8 cellular contexts compared by ENCODE assay signal in genomic region chr4:73255847-73256246, GRCh38. TPM values are rescaled to one million over a fixed set of nuclear protein-coding genes. Genes with fewer than 3 reads are reported as not detected.
DNase-seq lines count a peak whose midpoint lies in the region; FAIRE-seq and TF ChIP-seq lines count a peak whose summit lies in the region.
"Not testable (repeated sequence)": the region's sequence is repeated elsewhere in the genome, so short reads cannot be mapped to it uniquely, and the experiment has no call there.

No MANE protein-coding gene starts in this region.

- peaks cover 16% of the 10 kb centered on the region; the same call in 1 of the 2 replicates for H3K36me3 ChIP-seq in Loucy (ENCODE audit: insufficient read depth, low read length)
- peaks cover 15% of the 10 kb centered on the region for H3K36me3 ChIP-seq in adipocyte (ENCODE audit: control insufficient read depth, insufficient read depth, low read length, severe bottlenecking)
- H3K36me3 ChIP-seq in endothelial cell of umbilical vein (ENCODE audit: control insufficient read depth in 2 of 2, extremely low read depth in 1 of 2, insufficient read depth in 2 of 2, low read length in 2 of 2), result peaks cover 0 to 10% of the 10 kb centered on the region in 2 experiments
- not testable (repeated sequence) for H3K36me3 ChIP-seq in keratinocyte (ENCODE audit: control insufficient read depth in 2 of 2, extremely low read depth in 1 of 2, insufficient read depth in 2 of 2, low read length in 2 of 2); suprapubic skin
- H3K36me3 ChIP-seq in neuron (ENCODE audit: insufficient read depth, low read length), result peaks cover 31% of the 10 kb centered on the region

- not testable (repeated sequence) for H3K9me3 ChIP-seq in Loucy (ENCODE audit: insufficient read depth, low read depth, low read length); adipocyte (ENCODE audit: control insufficient read depth, low read length); endothelial cell of umbilical vein (replicated peaks; ENCODE audit: control insufficient read depth, insufficient read depth, low read length); keratinocyte (ENCODE audit: control insufficient read depth, low read depth, low read length); neuron (ENCODE audit: low read length); suprapubic skin

- not testable (repeated sequence) for H3K4me1 Mint-ChIP-seq in Calu3 (ENCODE audit: low read depth, unreplicated experiment)
- peaks cover 46% of the 10 kb centered on the region for H3K4me1 Mint-ChIP-seq in activated CD4-positive, alpha-beta T cell treated with anti-CD3 and anti-CD28 coated beads, Interleukin-2, amount 10 ng/mL, durations not matched to agents 24 days and 14 days

- peaks cover 69% of the 10 kb centered on the region for H3K4me1 ChIP-seq in Loucy (ENCODE audit: insufficient read depth, low read length, poor library complexity, severe bottlenecking)
- peaks cover 61% of the 10 kb centered on the region for H3K4me1 ChIP-seq in adipocyte (ENCODE audit: control insufficient read depth, insufficient read depth, low read length)
- H3K4me1 ChIP-seq in endothelial cell of umbilical vein (ENCODE audit: control insufficient read depth, extremely low read depth, insufficient read depth, low read length), result peaks cover 19% of the 10 kb centered on the region
- H3K4me1 ChIP-seq in keratinocyte (ENCODE audit: control insufficient read depth, extremely low read depth, insufficient read depth, low read length), result peaks cover 17% of the 10 kb centered on the region
- peaks cover 22% of the 10 kb centered on the region for H3K4me1 ChIP-seq in neuron (ENCODE audit: insufficient read depth, low read length)
- peaks cover 68% of the 10 kb centered on the region for H3K4me1 ChIP-seq in suprapubic skin

- dilution Hi-C loops in endothelial cell of umbilical vein (cut with MboI; ENCODE audit: extremely low pct_ligation_motif_present, low sequenced_read_pairs); keratinocyte (cut with MboI; ENCODE audit: extremely low pct_ligation_motif_present, low sequenced_read_pairs): not testable (repeated sequence)

- H3K79me2 ChIP-seq in Loucy (ENCODE audit: insufficient read depth, low read length) (peaks cover 92% of the 10 kb centered on the region), endothelial cell of umbilical vein (ENCODE audit: control insufficient read depth, insufficient read depth, low read length) (peaks cover 91% of the 10 kb centered on the region), keratinocyte (ENCODE audit: control insufficient read depth, insufficient read depth, low read length) (peaks cover 85% of the 10 kb centered on the region)

- not testable (repeated sequence) for H3K9me1 ChIP-seq in endothelial cell of umbilical vein (replicated peaks; ENCODE audit: control insufficient read depth, extremely low read depth, insufficient read depth, low read length); keratinocyte (ENCODE audit: control insufficient read depth, extremely low read depth, insufficient read depth, low read length)

- not testable (repeated sequence) for TF ChIP-seq EP300 in suprapubic skin (IDR thresholded peaks at IDR 0.05)

- H3K27me3 ChIP-seq in Loucy (ENCODE audit: insufficient read depth, low read length, poor library complexity, severe bottlenecking); adipocyte (replicated peaks; ENCODE audit: control insufficient read depth, insufficient read depth, low read length); endothelial cell of umbilical vein (ENCODE audit: control insufficient read depth in 2 of 2, insufficient read depth in 2 of 2, low read length in 2 of 2); keratinocyte (ENCODE audit: control insufficient read depth, extremely low read depth, insufficient read depth, low read length); neuron (ENCODE audit: insufficient read depth, low read length); suprapubic skin: not testable (repeated sequence)

- POLR2A ChIA-PET in endothelial cell of umbilical vein (lab: Charles Lee), result not testable (repeated sequence)

- H3K27ac ChIP-seq in endothelial cell of umbilical vein (ENCODE audit: insufficient read depth, low read depth, low read length); suprapubic skin: not testable (repeated sequence)
- H3K27ac ChIP-seq in keratinocyte (ENCODE audit: control insufficient read depth, insufficient read depth, low read length), result peak overlapping the region; percentile 29

- not testable (repeated sequence) for H3F3A ChIP-seq in Loucy (ENCODE audit: low read depth)

- intact Hi-C loops in Calu3 (cut with micrococcal nuclease; ENCODE audit: unreplicated experiment), result loop anchor here (5.0 kb wide), 1 partner anchor 124 kb away; no protein-coding TSS in a partner anchor
- intact Hi-C loops in activated CD4-positive, alpha-beta T cell treated with anti-CD3 and anti-CD28 coated beads, Interleukin-2, amount 10 ng/mL, durations not matched to agents 24 days and 14 days (cut with micrococcal nuclease), result loop anchor here (5.0 kb wide), 2 partner anchors 234 to 554 kb away; no protein-coding TSS in a partner anchor
- intact Hi-C loops in endothelial cell of umbilical vein (cut with micrococcal nuclease), result loop anchor here (2.0 to 5.0 kb wide), 2 partner anchors 113 to 861 kb away; no protein-coding TSS in a partner anchor

- FAIRE-seq in endothelial cell of umbilical vein (lab: Jason Lieb, UNC); keratinocyte (lab: Jason Lieb, UNC): not testable (repeated sequence)

- H2AFZ ChIP-seq in Loucy (ENCODE audit: low read length); endothelial cell of umbilical vein (ENCODE audit: low read depth, low read length); keratinocyte (ENCODE audit: control insufficient read depth, low read length); neuron (ENCODE audit: low read depth, low read length): not testable (repeated sequence)

- peak overlapping the region; percentile 94 for H3K4me3 ChIP-seq in Loucy (ENCODE audit: low read length, poor library complexity, severe bottlenecking)
- peak overlapping the region; percentile 88 for H3K4me3 ChIP-seq in adipocyte (ENCODE audit: low read length)
- H3K4me3 ChIP-seq in endothelial cell of umbilical vein (replicated peaks in 1 of 3; ENCODE audit: insufficient read depth in 1 of 3, low read depth in 1 of 3, low read length in 3 of 3), result peak overlapping the region in 1 of 3 experiments; percentile 91
- peak overlapping the region in 2 of 3 experiments; percentile 60 to 90 for H3K4me3 ChIP-seq in keratinocyte (ENCODE audit: control insufficient read depth in 2 of 3, extremely low read depth in 1 of 3, insufficient read depth in 2 of 3, low read depth in 1 of 3, low read length in 3 of 3)
- peak overlapping the region; percentile 93 for H3K4me3 ChIP-seq in neuron (ENCODE audit: low read length)
- peak overlapping the region; percentile 80 for H3K4me3 ChIP-seq in suprapubic skin

- H3K9me3 Mint-ChIP-seq in Calu3 (ENCODE audit: low read depth, unreplicated experiment); activated CD4-positive, alpha-beta T cell treated with anti-CD3 and anti-CD28 coated beads, Interleukin-2, amount 10 ng/mL, durations not matched to agents 24 days and 14 days: not testable (repeated sequence)

- peak overlapping the region; percentile 97 for H3K4me3 Mint-ChIP-seq in Calu3 (ENCODE audit: low read depth, unreplicated experiment)
- H3K4me3 Mint-ChIP-seq in activated CD4-positive, alpha-beta T cell treated with anti-CD3 and anti-CD28 coated beads, Interleukin-2, amount 10 ng/mL, durations not matched to agents 24 days and 14 days, result peak overlapping the region; percentile 36

- not testable (repeated sequence) for TF ChIP-seq CTCF in Calu3 (IDR thresholded peaks at IDR 0.05; ENCODE audit: unreplicated experiment); Loucy (conservative IDR thresholded peaks at IDR 0.05; ENCODE audit: low read length); endothelial cell of umbilical vein (IDR thresholded peaks at IDR 0.05; ENCODE audit: extremely low read depth in 1 of 2, insufficient read depth in 1 of 2, low read depth in 1 of 2, low read length in 2 of 2); keratinocyte (optimal IDR thresholded peaks at IDR 0.05 in 1 of 3, IDR thresholded peaks at IDR 0.05 in 1 of 3, conservative IDR thresholded peaks at IDR 0.05 in 1 of 3; ENCODE audit: extremely low read depth in 1 of 3, insufficient read depth in 2 of 3, low read length in 3 of 3); suprapubic skin (IDR thresholded peaks at IDR 0.05)

- CTCF ChIA-PET in Calu3 (lab: Charles Lee), result not testable (repeated sequence)
- CTCF ChIA-PET in endothelial cell of umbilical vein (lab: Charles Lee), result interaction anchor here (1.2 to 3.5 kb wide), 7 partner anchors 15 to 217 kb away, joined by 3 to 29 read pairs (median 4); partner anchors contain the start of gene COX18

- DNase-seq in Calu3; activated CD4-positive, alpha-beta T cell treated with anti-CD3 and anti-CD28 coated beads, Interleukin-2, amount 10 ng/mL, durations not matched to agents 24 days and 14 days; adipocyte (ENCODE audit: low read depth); endothelial cell of umbilical vein (ENCODE audit: low read depth, low spot score); keratinocyte (ENCODE audit: low read depth, low spot score); suprapubic skin (ENCODE audit: low spot score in 2 of 2): not testable (repeated sequence)

- H3K9me2 ChIP-seq in Loucy (replicated peaks; ENCODE audit: low read depth, low read length), result not testable (repeated sequence)

- not testable (repeated sequence) for TF ChIP-seq POLR2A in endothelial cell of umbilical vein (IDR thresholded peaks at IDR 0.05; ENCODE audit: low read depth, low read length); suprapubic skin (IDR thresholded peaks at IDR 0.05)

- H3K9ac ChIP-seq in Loucy (ENCODE audit: low read depth, low read length, poor library complexity, severe bottlenecking), result peak overlapping the region; percentile 93
- peak overlapping the region; percentile 89 for H3K9ac ChIP-seq in adipocyte (ENCODE audit: low read length)
- H3K9ac ChIP-seq in endothelial cell of umbilical vein (replicated peaks; ENCODE audit: extremely low read depth, insufficient read depth, low read length); keratinocyte (ENCODE audit: control insufficient read depth, extremely low read depth, insufficient read depth, low read length): not testable (repeated sequence)

- peaks cover 45% of the 10 kb centered on the region for H3K36me3 Mint-ChIP-seq in Calu3 (ENCODE audit: insufficient read depth, unreplicated experiment)
- peaks cover 38% of the 10 kb centered on the region for H3K36me3 Mint-ChIP-seq in activated CD4-positive, alpha-beta T cell treated with anti-CD3 and anti-CD28 coated beads, Interleukin-2, amount 10 ng/mL, durations not matched to agents 24 days and 14 days (ENCODE audit: low read depth)

- not testable (repeated sequence) for H3K27me3 Mint-ChIP-seq in Calu3 (ENCODE audit: unreplicated experiment); activated CD4-positive, alpha-beta T cell treated with anti-CD3 and anti-CD28 coated beads, Interleukin-2, amount 10 ng/mL, durations not matched to agents 24 days and 14 days

- not testable (repeated sequence) for BruUV-seq in Calu3 (replicated peaks; lab: Mats Ljungman, UMichigan); endothelial cell of umbilical vein (replicated peaks; lab: Mats Ljungman, UMichigan)

- peak overlapping the region; percentile 96 for H3K4me2 ChIP-seq in Loucy (ENCODE audit: low read depth, low read length, poor library complexity, severe bottlenecking)
- H3K4me2 ChIP-seq in endothelial cell of umbilical vein (ENCODE audit: insufficient read depth, low read length), result peak overlapping the region; percentile 79
- peak overlapping the region; percentile 64 for H3K4me2 ChIP-seq in keratinocyte (ENCODE audit: control insufficient read depth, extremely low read depth, insufficient read depth, low read depth, low read length)

- not testable (repeated sequence) for H3K27ac Mint-ChIP-seq in Calu3 (ENCODE audit: unreplicated experiment); activated CD4-positive, alpha-beta T cell treated with anti-CD3 and anti-CD28 coated beads, Interleukin-2, amount 10 ng/mL, durations not matched to agents 24 days and 14 days

- H4K20me1 ChIP-seq in Loucy (ENCODE audit: insufficient read depth, low read length, poor library complexity, severe bottlenecking), result peaks cover 76% of the 10 kb centered on the region
- peaks cover 13% of the 10 kb centered on the region for H4K20me1 ChIP-seq in endothelial cell of umbilical vein (replicated peaks; ENCODE audit: control insufficient read depth, extremely low read depth, insufficient read depth, low read length)
- not testable (repeated sequence) for H4K20me1 ChIP-seq in keratinocyte (ENCODE audit: control insufficient read depth, extremely low read depth, insufficient read depth, low read length)

- WGBS in suprapubic skin, result 81% methylated on average over 8 of the region's 8 CpGs

RNA-seq across cellular contexts. Expression of gene ANKRD17, which starts 2.8 kb away (rescaled TPM):
- total RNA-seq in Calu3 (2022) (54.0 and 54.6 TPM in 2 replicates), endothelial cell of umbilical vein (64.4 and 67.7 TPM in 2 replicates), suprapubic skin (10 to 100 TPM; 68.2 to 80.2 (median 71.1) TPM)
- total RNA-seq in activated CD4-positive, alpha-beta T cell treated with anti-CD3 and anti-CD28 coated beads, Interleukin-2, amount 10 ng/mL, durations not matched to agents 24 days and 14 days, result 67.4 and 76.5 TPM in 2 replicates
- polyA plus RNA-seq in endothelial cell of umbilical vein (33.3 and 33.5 TPM in 2 replicates), keratinocyte (51.5 to 53.4 TPM (median 53.0 TPM) in 3 replicates)
- 31.9 and 34.8 TPM in 2 replicates for polyA plus RNA-seq in endothelial cell of umbilical vein (2011; cell fraction: cytosol; rRNA removed)
- 69.2 and 75.2 TPM in 2 replicates for polyA plus RNA-seq in endothelial cell of umbilical vein (2011; cell fraction: nucleus; rRNA removed)
- 32.4 and 40.3 TPM in 2 replicates for polyA plus RNA-seq in endothelial cell of umbilical vein (2012)
- polyA minus RNA-seq in endothelial cell of umbilical vein (127 and 152 TPM in 2 replicates), keratinocyte (62.0 to 139 TPM (median 128 TPM) in 3 replicates)
- polyA minus RNA-seq in endothelial cell of umbilical vein (2011; cell fraction: cytosol; rRNA and poly(A)+ RNA removed), result 39.0 TPM
- polyA minus RNA-seq in endothelial cell of umbilical vein (2011; cell fraction: nucleus; rRNA and poly(A)+ RNA removed), result 115 and 164 TPM in 2 replicates
- 169 TPM for polyA plus RNA-seq in keratinocyte (2011; ENCODE audit: low read depth)
- 25.8 and 42.9 TPM in 2 replicates for polyA plus RNA-seq in keratinocyte (2011; cell fraction: cytosol; rRNA removed)
- polyA plus RNA-seq in keratinocyte (2011; cell fraction: nucleus; rRNA removed), result 84.4 and 90.8 TPM in 2 replicates
- 31.1 and 32.7 TPM in 2 replicates for polyA plus RNA-seq in keratinocyte (2012; ENCODE audit: low replicate concordance)
- polyA minus RNA-seq in keratinocyte (2011; cell fraction: cytosol; rRNA and poly(A)+ RNA removed), result 66.6 TPM
- polyA minus RNA-seq in keratinocyte (2011; cell fraction: nucleus; rRNA and poly(A)+ RNA removed), result 102 and 196 TPM in 2 replicates
